In the genomic region with DNA sequence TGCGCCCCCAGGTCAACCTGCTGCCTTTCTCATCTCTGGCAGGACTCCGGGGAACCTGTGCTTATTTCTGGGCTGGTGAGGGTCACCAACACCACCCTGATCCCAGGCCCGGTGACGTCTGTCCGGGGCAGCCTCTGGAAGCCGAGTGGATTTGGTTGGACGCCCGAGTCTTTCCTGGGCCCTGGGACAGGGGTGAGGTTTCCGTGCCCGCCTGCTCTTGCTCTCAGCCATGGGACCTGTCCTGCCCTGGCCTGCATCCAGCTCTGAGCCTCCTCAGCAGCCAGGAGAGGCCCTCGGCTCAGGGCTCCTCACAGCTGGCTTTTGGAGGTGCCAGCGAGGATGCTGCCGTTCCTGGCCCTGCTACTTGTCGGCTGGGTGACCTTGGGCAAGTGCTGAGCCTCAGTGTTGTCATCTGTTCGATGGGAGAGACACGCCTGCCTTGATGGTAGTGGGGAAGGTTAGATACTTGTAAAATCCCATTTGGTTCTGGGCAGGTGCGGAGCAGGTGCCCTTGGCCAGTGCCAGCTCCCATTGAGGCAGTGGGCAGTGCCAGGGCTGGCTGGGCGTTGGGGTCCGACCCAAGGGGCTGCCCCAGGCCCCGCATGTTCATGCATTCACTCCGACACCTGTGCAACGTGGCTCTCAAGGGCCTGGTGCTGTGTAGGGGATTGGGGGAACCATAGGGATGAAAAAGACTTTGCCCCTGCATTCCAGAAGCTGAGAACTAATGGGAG, we compare ENCODE assay signal across 9 cellular contexts. TPM values are rescaled to one million over a fixed set of nuclear protein-coding genes. Genes with fewer than 3 reads are reported as not detected.
A peak's percentile ranks its signal among the peaks of the same experiment; 100 is the strongest.
DNase-seq lines count a peak whose midpoint lies in the region; ATAC-seq and TF ChIP-seq lines count a peak whose summit lies in the region.
"Had no signal": no experiment of that assay in that cellular context is flagged by ENCODE, and none has a peak within 500 bp of the region (broad histone marks: within the 10 kb centered on the region; RNA-seq: fewer than 3 reads in every experiment).

No MANE protein-coding gene starts in this region.

- WGBS in SK-N-SH (ENCODE audit: low lambda C conversion rate), result 52% methylated on average over 7 of the region's 22 CpGs
- 70% methylated on average over 22 of the region's 22 CpGs for WGBS in hepatocyte (ENCODE audit: low lambda C conversion rate, missing lambda C conversion rate)
- WGBS in stomach, 5 donors, result 48 to 55% (median 49%) methylated on average over 14 to 22 of the region's 22 CpGs

- no peaks in the 10 kb centered on the region for H3F3A ChIP-seq in SK-N-SH (replicated peaks; ENCODE audit: insufficient read depth)

- POLR2A ChIA-PET in SK-N-SH (lab: Yijun Ruan, JAX), result no interaction called here
- POLR2A ChIA-PET in RWPE1 (lab: Yijun Ruan, JAX; ENCODE audit: low non-redundant PET), result no interaction called here

- no peak for TF ChIP-seq POLR2A in stomach (IDR thresholded peaks at IDR 0.05)

- H3K27me3 ChIP-seq in SK-N-SH (ENCODE audit: insufficient read depth) (peaks cover 6% of the 10 kb centered on the region; the same call in 1 of the 2 replicates), hepatocyte (no peaks in the 10 kb centered on the region), stomach (peaks cover 0 to 10% (median 0%) of the 10 kb centered on the region in 3 donors)

- H3K36me3 ChIP-seq in SK-N-SH (replicated peaks in 1 of 2; ENCODE audit: control insufficient read depth in 1 of 2, insufficient read depth in 2 of 2, low read length in 1 of 2) (no peaks in the 10 kb centered on the region), hepatocyte (replicated peaks; ENCODE audit: insufficient read depth, low read depth) (no peaks in the 10 kb centered on the region), stomach (no peaks in the 10 kb centered on the region)

- no peak overlapping the region for H3K27ac ChIP-seq in SK-N-SH (ENCODE audit: low read depth in 2 of 2, low read length in 1 of 2)
- no peak overlapping the region for H3K27ac ChIP-seq in RWPE1
- H3K27ac ChIP-seq in hepatocyte, result no peak overlapping the region
- H3K27ac ChIP-seq in stomach, result no peak overlapping the region

- H3K79me2 ChIP-seq in SK-N-SH (ENCODE audit: insufficient read depth), result no peaks in the 10 kb centered on the region
- H3K79me2 ChIP-seq in hepatocyte, result no peaks in the 10 kb centered on the region

- H4K20me1 ChIP-seq in SK-N-SH (ENCODE audit: insufficient read depth) (no peaks in the 10 kb centered on the region), hepatocyte (ENCODE audit: insufficient read depth, poor library complexity, severe bottlenecking) (no peaks in the 10 kb centered on the region)

- TF ChIP-seq EP300 in SK-N-SH (IDR thresholded peaks at IDR 0.05; ENCODE audit: borderline replicate concordance in 1 of 2, low read depth in 1 of 2, low read length in 1 of 2) (no peak), stomach (IDR thresholded peaks at IDR 0.05) (no peak)

- CTCF ChIA-PET in SK-N-SH (lab: Yijun Ruan, JAX), result interaction anchor here (0.5 to 16.3 kb wide), 24 partner anchors 10 to 744 kb away, joined by 3 to 390 read pairs (median 3); a partner anchor contains a TSS
- CTCF ChIA-PET in RWPE1 (lab: Yijun Ruan, JAX), result interaction anchor here (0.5 to 1.2 kb wide), 4 partner anchors 247 to 1245 kb away, joined by 3 to 5 read pairs (median 4); a partner anchor contains a TSS

- H3K4me1 ChIP-seq in SK-N-SH (ENCODE audit: control insufficient read depth in 1 of 2, insufficient read depth in 2 of 2, low read depth in 1 of 2, low read length in 1 of 2) (peaks cover 0 to 5% of the 10 kb centered on the region in 2 experiments; a peak in 1 of 4 replicates), hepatocyte (ENCODE audit: insufficient read depth) (peaks cover 6% of the 10 kb centered on the region), stomach (peaks cover 0 to 15% (median 13%) of the 10 kb centered on the region in 4 donors)

- H2AFZ ChIP-seq in SK-N-SH (ENCODE audit: low read depth), result no peak overlapping the region
- H2AFZ ChIP-seq in hepatocyte, result no peak overlapping the region

- intact Hi-C loops in stomach (cut with DNase I; ENCODE audit: low total_unique reads), result loop anchor here (10.0 kb wide), 1 partner anchor 623 kb away; no protein-coding TSS in a partner anchor

- DNase-seq in SK-N-SH (no peak), RWPE1 (ENCODE audit: low spot score) (no peak), hepatocyte (ENCODE audit: low spot score) (no peak), stomach (peak; percentile 40), NOMO-1 treated with DMSO at 0.1 percent for 48 hours (lab: John Stamatoyannopoulos, UW; ENCODE audit: unreplicated experiment) (no peak)

- H3K9ac ChIP-seq in SK-N-SH, result no peak overlapping the region

- no peaks in the 10 kb centered on the region for H3K9me2 ChIP-seq in SK-N-SH
- no peaks in the 10 kb centered on the region for H3K9me2 ChIP-seq in hepatocyte (replicated peaks; ENCODE audit: insufficient read depth)

- H3K4me3 ChIP-seq in SK-N-SH (ENCODE audit: low read depth in 2 of 2, low read length in 1 of 2) (peak overlapping the region in 1 of 2 experiments; percentile 53; a peak in 1 of 4 replicates), hepatocyte (no peak overlapping the region), stomach (no peak overlapping the region)

- H3K4me2 ChIP-seq in SK-N-SH (no peak overlapping the region), hepatocyte (peak overlapping the region; percentile 53)

- TF ChIP-seq RAD21 in SK-N-SH (IDR thresholded peaks at IDR 0.05; ENCODE audit: low read length), result no peak

- TF ChIP-seq CTCF in SK-N-SH (IDR thresholded peaks at IDR 0.05) (no peak), RWPE1 (conservative IDR thresholded peaks at IDR 0.05; ENCODE audit: low read depth) (peak; percentile 54), hepatocyte (IDR thresholded peaks at IDR 0.05; ENCODE audit: poor library complexity) (no peak), stomach (IDR thresholded peaks at IDR 0.05) (no peak)

- H3K9me3 ChIP-seq in SK-N-SH (no peaks in the 10 kb centered on the region), hepatocyte (ENCODE audit: low read depth) (no peaks in the 10 kb centered on the region), stomach (no peaks in the 10 kb centered on the region)

- peak; percentile 31 for ATAC-seq in SK-N-SH treated with all-trans-retinoic acid at 6 μM for 48 hours
- ATAC-seq in HG02938 (IDR thresholded peaks at IDR 0.05; ENCODE audit: unreplicated experiment), result no peak
- ATAC-seq in GM21381 (IDR thresholded peaks at IDR 0.05; ENCODE audit: unreplicated experiment), result no peak

TF ChIP-seq in SK-N-SH treated with all-trans-retinoic acid at 6 μM for 48 hours, 23 proteins besides CTCF, POLR2A, EP300 and RAD21:
- no peak for TF ChIP-seq TOX (CRISPR knock-in tag; IDR thresholded peaks at IDR 0.05; ENCODE audit: borderline replicate concordance)

TF ChIP-seq in SK-N-SH, 30 proteins besides CTCF, POLR2A, EP300 and RAD21 (continues in another document):
- TF ChIP-seq, protein P1, sequence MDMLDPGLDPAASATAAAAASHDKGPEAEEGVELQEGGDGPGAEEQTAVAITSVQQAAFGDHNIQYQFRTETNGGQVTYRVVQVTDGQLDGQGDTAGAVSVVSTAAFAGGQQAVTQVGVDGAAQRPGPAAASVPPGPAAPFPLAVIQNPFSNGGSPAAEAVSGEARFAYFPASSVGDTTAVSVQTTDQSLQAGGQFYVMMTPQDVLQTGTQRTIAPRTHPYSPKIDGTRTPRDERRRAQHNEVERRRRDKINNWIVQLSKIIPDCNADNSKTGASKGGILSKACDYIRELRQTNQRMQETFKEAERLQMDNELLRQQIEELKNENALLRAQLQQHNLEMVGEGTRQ (IDR thresholded peaks at IDR 0.05; ENCODE audit: borderline replicate concordance, low read depth, low read length), result no peak
- no peak for TF ChIP-seq CHD2 (IDR thresholded peaks at IDR 0.05; ENCODE audit: low read length, partially characterized antibody)
- TF ChIP-seq, protein P2, sequence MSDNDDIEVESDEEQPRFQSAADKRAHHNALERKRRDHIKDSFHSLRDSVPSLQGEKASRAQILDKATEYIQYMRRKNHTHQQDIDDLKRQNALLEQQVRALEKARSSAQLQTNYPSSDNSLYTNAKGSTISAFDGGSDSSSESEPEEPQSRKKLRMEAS (IDR thresholded peaks at IDR 0.05; ENCODE audit: low read depth), result no peak
- TF ChIP-seq MXI1 (IDR thresholded peaks at IDR 0.05; ENCODE audit: low read depth, low read length), result no peak
- no peak for TF ChIP-seq FOSL2 (IDR thresholded peaks at IDR 0.05; ENCODE audit: borderline replicate concordance, low read depth)
- TF ChIP-seq, protein P3, sequence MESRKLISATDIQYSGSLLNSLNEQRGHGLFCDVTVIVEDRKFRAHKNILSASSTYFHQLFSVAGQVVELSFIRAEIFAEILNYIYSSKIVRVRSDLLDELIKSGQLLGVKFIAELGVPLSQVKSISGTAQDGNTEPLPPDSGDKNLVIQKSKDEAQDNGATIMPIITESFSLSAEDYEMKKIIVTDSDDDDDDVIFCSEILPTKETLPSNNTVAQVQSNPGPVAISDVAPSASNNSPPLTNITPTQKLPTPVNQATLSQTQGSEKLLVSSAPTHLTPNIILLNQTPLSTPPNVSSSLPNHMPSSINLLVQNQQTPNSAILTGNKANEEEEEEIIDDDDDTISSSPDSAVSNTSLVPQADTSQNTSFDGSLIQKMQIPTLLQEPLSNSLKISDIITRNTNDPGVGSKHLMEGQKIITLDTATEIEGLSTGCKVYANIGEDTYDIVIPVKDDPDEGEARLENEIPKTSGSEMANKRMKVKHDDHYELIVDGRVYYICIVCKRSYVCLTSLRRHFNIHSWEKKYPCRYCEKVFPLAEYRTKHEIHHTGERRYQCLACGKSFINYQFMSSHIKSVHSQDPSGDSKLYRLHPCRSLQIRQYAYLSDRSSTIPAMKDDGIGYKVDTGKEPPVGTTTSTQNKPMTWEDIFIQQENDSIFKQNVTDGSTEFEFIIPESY (IDR thresholded peaks at IDR 0.05; ENCODE audit: borderline replicate concordance, low read depth), result no peak
- TF ChIP-seq SMC3 (IDR thresholded peaks at IDR 0.05; ENCODE audit: low read depth, low read length), result no peak
- no peak for TF ChIP-seq YY1 (IDR thresholded peaks at IDR 0.05; ENCODE audit: low read depth)
- no peak for TF ChIP-seq NRF1 (IDR thresholded peaks at IDR 0.05; ENCODE audit: low read depth, low read length)
- TF ChIP-seq, protein P4, sequence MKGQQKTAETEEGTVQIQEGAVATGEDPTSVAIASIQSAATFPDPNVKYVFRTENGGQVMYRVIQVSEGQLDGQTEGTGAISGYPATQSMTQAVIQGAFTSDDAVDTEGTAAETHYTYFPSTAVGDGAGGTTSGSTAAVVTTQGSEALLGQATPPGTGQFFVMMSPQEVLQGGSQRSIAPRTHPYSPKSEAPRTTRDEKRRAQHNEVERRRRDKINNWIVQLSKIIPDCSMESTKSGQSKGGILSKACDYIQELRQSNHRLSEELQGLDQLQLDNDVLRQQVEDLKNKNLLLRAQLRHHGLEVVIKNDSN (IDR thresholded peaks at IDR 0.05; ENCODE audit: borderline replicate concordance, low read depth), result no peak
- no peak for TF ChIP-seq TAF1 (IDR thresholded peaks at IDR 0.05; ENCODE audit: borderline replicate concordance, low read depth, low read length)
- no peak for TF ChIP-seq RFX5 (IDR thresholded peaks at IDR 0.05; ENCODE audit: low read length)

RNA-seq across cellular contexts. Expression of a gene that starts 58.9 kb away (rescaled TPM):
- polyA plus RNA-seq in SK-N-SH (2012; rRNA removed) (1,091 and 1,905 TPM in 2 replicates), hepatocyte (117 and 156 TPM in 2 replicates), stomach (10 to 100 TPM in 1 of 3 donors, 1 to 10 TPM in 2; 4.9 to 13.7 (median 7.6) TPM)
- polyA plus RNA-seq in SK-N-SH (2012; cell fraction: cytosol; rRNA removed), result 451 and 1,082 TPM in 2 replicates
- polyA plus RNA-seq in SK-N-SH (2012; cell fraction: nucleus; rRNA removed), result 429 and 498 TPM in 2 replicates
- total RNA-seq in hepatocyte (43.3 and 52.1 TPM in 2 replicates), stomach (10 to 100 TPM in 2 of 5 donors, 1 to 10 TPM in 3; 1.2 to 12.5 (median 8.1) TPM)
- polyA plus RNA-seq: immature natural killer cell had no signal
